1 cellular context compared by ENCODE assay signal in the genomic region with DNA sequence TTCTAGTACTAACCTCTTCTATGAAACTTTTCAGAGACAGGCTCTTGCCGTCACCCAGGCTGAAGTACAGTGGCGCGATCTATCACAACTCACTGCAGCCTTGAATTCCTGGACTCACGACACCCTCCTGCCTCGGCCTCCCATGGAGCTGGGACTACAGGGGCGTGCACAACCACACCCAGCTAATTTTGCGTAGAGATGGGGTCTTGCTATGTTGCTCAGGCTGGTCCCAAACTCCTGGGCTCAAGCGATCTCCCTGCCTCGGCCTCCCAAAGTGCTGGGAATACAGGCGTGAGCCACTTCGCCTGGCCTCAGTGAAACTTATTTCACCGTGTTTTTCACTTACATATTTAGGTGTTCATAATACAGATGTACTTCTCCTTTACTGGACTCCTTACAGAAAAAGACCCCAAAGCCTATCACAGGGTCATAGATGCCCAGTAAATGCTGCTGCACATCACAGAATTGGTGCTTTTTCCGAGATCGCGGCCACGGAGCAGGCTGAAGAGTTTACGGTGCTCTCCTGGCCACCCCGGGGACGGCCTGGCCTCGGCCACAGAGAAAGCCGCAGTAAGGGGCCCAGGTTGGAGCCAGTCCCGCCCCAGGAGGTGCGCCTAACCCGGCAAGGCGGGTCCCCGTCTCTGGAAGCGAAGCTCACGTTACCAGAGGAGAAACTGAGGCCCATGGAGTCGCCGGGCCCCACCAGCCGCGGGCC.
TF ChIP-seq lines count a peak whose summit lies in the region.

No MANE protein-coding gene starts in this region.

TF ChIP-seq in HepG2, 621 proteins besides CTCF, POLR2A, EP300 and RAD21 (continued from another document and continues in another):
- TF ChIP-seq, protein P1, sequence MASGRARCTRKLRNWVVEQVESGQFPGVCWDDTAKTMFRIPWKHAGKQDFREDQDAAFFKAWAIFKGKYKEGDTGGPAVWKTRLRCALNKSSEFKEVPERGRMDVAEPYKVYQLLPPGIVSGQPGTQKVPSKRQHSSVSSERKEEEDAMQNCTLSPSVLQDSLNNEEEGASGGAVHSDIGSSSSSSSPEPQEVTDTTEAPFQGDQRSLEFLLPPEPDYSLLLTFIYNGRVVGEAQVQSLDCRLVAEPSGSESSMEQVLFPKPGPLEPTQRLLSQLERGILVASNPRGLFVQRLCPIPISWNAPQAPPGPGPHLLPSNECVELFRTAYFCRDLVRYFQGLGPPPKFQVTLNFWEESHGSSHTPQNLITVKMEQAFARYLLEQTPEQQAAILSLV (CRISPR knock-in tag; IDR thresholded peaks at IDR 0.05; ENCODE audit: borderline replicate concordance) = no peak
- TF ChIP-seq MEF2D (CRISPR knock-in tag; IDR thresholded peaks at IDR 0.05) (0 out of 2 replicates have a peak, but pooled peaks have one; percentile 11), GPN1 (CRISPR knock-in tag; IDR thresholded peaks at IDR 0.05; ENCODE audit: borderline replicate concordance) (no peak), RBFOX2 (IDR thresholded peaks at IDR 0.05; ENCODE audit: low read depth, low read length) (no peak), ZNF180 (CRISPR knock-in tag; IDR thresholded peaks at IDR 0.05; ENCODE audit: borderline replicate concordance, low read depth) (no peak), IRX3 (CRISPR knock-in tag; IDR thresholded peaks at IDR 0.05; ENCODE audit: borderline replicate concordance, low read depth) (no peak), ZNF567 (CRISPR knock-in tag; IDR thresholded peaks at IDR 0.05; ENCODE audit: borderline replicate concordance) (no peak; the same call in 1 of the 2 replicates), ZC3H13 (CRISPR knock-in tag; IDR thresholded peaks at IDR 0.05) (no peak), ZNF598 (CRISPR knock-in tag; IDR thresholded peaks at IDR 0.05; ENCODE audit: borderline replicate concordance) (peak; percentile 29; the same call in 1 of the 2 replicates), ZNF737 (CRISPR knock-in tag; IDR thresholded peaks at IDR 0.05; ENCODE audit: borderline replicate concordance) (no peak), NRL (CRISPR knock-in tag; IDR thresholded peaks at IDR 0.05; ENCODE audit: borderline replicate concordance) (0 out of 2 replicates have a peak, but pooled peaks have one; percentile 14), NR2F2 (IDR thresholded peaks at IDR 0.05; ENCODE audit: borderline replicate concordance, low read depth) (no peak), NFATC3 (CRISPR knock-in tag; IDR thresholded peaks at IDR 0.05) (peak; percentile 74; the same call in 1 of the 2 replicates), ZNF296 (CRISPR knock-in tag; conservative IDR thresholded peaks at IDR 0.05) (0 out of 2 replicates have a peak, but pooled peaks have one; percentile 20), SMAD1 (CRISPR knock-in tag; IDR thresholded peaks at IDR 0.05; ENCODE audit: borderline replicate concordance, low read depth) (peak; percentile 44; the same call in 1 of the 2 replicates), ZNF224 (CRISPR knock-in tag; IDR thresholded peaks at IDR 0.05) (0 out of 2 replicates have a peak, but pooled peaks have one; percentile 51), KDM3A (CRISPR knock-in tag; IDR thresholded peaks at IDR 0.05; ENCODE audit: low read depth) (0 out of 2 replicates have a peak, but pooled peaks have one; percentile 8), PLRG1 (conservative IDR thresholded peaks at IDR 0.05) (no peak), EHMT2 (IDR thresholded peaks at IDR 0.05; ENCODE audit: borderline replicate concordance, low read depth, low read length) (no peak), ZSCAN30 (CRISPR knock-in tag; IDR thresholded peaks at IDR 0.05) (no peak), ZNF232 (CRISPR knock-in tag; IDR thresholded peaks at IDR 0.05; ENCODE audit: borderline replicate concordance) (no peak), TOPORS (CRISPR knock-in tag; IDR thresholded peaks at IDR 0.05) (no peak), ZNF782 (CRISPR knock-in tag; IDR thresholded peaks at IDR 0.05; ENCODE audit: borderline replicate concordance) (no peak), ZNF724P (CRISPR knock-in tag; IDR thresholded peaks at IDR 0.05; ENCODE audit: borderline replicate concordance) (no peak), ZNF34 (CRISPR knock-in tag; IDR thresholded peaks at IDR 0.05; ENCODE audit: borderline replicate concordance) (no peak), ZNF124 (CRISPR knock-in tag; IDR thresholded peaks at IDR 0.05) (no peak)
- TF ChIP-seq, protein P2, sequence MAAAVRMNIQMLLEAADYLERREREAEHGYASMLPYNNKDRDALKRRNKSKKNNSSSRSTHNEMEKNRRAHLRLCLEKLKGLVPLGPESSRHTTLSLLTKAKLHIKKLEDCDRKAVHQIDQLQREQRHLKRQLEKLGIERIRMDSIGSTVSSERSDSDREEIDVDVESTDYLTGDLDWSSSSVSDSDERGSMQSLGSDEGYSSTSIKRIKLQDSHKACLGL (CRISPR knock-in tag; IDR thresholded peaks at IDR 0.05) = peak; percentile 24; the same call in 1 of the 2 replicates
- TF ChIP-seq, protein P3, sequence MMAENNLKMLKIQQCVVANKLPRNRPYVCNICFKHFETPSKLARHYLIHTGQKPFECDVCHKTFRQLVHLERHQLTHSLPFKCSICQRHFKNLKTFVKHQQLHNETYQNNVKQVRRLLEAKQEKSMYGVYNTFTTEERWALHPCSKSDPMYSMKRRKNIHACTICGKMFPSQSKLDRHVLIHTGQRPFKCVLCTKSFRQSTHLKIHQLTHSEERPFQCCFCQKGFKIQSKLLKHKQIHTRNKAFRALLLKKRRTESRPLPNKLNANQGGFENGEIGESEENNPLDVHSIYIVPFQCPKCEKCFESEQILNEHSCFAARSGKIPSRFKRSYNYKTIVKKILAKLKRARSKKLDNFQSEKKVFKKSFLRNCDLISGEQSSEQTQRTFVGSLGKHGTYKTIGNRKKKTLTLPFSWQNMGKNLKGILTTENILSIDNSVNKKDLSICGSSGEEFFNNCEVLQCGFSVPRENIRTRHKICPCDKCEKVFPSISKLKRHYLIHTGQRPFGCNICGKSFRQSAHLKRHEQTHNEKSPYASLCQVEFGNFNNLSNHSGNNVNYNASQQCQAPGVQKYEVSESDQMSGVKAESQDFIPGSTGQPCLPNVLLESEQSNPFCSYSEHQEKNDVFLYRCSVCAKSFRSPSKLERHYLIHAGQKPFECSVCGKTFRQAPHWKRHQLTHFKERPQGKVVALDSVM (CRISPR knock-in tag; IDR thresholded peaks at IDR 0.05) = peak; percentile 66
- TF ChIP-seq, protein P4, sequence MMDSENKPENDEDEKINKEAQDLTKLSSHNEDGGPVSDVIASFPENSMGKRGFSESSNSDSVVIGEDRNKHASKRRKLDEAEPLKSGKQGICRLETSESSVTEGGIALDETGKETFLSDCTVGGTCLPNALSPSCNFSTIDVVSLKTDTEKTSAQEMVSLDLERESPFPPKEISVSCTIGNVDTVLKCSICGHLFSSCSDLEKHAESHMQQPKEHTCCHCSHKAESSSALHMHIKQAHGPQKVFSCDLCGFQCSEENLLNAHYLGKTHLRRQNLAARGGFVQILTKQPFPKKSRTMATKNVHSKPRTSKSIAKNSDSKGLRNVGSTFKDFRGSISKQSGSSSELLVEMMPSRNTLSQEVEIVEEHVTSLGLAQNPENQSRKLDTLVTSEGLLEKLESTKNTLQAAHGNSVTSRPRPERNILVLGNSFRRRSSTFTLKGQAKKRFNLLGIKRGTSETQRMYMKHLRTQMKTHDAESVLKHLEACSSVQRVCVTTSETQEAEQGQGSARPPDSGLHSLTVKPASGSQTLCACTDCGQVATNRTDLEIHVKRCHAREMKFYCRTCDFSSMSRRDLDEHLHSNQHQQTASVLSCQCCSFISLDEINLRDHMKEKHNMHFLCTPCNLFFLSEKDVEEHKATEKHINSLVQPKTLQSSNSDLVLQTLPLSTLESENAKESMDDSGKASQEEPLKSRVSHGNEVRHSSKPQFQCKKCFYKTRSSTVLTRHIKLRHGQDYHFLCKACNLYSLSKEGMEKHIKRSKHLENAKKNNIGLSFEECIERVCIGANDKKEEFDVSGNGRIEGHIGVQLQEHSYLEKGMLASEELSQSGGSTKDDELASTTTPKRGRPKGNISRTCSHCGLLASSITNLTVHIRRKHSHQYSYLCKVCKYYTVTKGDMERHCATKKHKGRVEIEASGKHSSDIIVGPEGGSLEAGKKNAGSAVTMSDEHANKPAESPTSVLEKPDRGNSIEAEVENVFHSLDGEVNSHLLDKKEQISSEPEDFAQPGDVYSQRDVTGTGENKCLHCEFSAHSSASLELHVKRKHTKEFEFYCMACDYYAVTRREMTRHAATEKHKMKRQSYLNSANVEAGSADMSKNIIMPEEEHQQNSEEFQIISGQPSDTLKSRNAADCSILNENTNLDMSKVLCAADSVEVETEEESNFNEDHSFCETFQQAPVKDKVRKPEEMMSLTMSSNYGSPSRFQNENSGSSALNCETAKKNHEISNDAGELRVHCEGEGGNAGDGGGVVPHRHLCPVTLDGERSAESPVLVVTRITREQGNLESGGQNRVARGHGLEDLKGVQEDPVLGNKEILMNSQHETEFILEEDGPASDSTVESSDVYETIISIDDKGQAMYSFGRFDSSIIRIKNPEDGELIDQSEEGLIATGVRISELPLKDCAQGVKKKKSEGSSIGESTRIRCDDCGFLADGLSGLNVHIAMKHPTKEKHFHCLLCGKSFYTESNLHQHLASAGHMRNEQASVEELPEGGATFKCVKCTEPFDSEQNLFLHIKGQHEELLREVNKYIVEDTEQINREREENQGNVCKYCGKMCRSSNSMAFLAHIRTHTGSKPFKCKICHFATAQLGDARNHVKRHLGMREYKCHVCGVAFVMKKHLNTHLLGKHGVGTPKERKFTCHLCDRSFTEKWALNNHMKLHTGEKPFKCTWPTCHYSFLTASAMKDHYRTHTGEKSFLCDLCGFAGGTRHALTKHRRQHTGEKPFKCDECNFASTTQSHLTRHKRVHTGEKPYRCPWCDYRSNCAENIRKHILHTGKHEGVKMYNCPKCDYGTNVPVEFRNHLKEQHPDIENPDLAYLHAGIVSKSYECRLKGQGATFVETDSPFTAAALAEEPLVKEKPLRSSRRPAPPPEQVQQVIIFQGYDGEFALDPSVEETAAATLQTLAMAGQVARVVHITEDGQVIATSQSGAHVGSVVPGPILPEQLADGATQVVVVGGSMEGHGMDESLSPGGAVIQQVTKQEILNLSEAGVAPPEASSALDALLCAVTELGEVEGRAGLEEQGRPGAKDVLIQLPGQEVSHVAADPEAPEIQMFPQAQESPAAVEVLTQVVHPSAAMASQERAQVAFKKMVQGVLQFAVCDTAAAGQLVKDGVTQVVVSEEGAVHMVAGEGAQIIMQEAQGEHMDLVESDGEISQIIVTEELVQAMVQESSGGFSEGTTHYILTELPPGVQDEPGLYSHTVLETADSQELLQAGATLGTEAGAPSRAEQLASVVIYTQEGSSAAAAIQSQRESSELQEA (CRISPR knock-in tag; IDR thresholded peaks at IDR 0.05; ENCODE audit: not compliant biosample characterization) = peak; percentile 22
- TF ChIP-seq, protein P5, sequence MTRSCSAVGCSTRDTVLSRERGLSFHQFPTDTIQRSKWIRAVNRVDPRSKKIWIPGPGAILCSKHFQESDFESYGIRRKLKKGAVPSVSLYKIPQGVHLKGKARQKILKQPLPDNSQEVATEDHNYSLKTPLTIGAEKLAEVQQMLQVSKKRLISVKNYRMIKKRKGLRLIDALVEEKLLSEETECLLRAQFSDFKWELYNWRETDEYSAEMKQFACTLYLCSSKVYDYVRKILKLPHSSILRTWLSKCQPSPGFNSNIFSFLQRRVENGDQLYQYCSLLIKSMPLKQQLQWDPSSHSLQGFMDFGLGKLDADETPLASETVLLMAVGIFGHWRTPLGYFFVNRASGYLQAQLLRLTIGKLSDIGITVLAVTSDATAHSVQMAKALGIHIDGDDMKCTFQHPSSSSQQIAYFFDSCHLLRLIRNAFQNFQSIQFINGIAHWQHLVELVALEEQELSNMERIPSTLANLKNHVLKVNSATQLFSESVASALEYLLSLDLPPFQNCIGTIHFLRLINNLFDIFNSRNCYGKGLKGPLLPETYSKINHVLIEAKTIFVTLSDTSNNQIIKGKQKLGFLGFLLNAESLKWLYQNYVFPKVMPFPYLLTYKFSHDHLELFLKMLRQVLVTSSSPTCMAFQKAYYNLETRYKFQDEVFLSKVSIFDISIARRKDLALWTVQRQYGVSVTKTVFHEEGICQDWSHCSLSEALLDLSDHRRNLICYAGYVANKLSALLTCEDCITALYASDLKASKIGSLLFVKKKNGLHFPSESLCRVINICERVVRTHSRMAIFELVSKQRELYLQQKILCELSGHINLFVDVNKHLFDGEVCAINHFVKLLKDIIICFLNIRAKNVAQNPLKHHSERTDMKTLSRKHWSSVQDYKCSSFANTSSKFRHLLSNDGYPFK (CRISPR knock-in tag; IDR thresholded peaks at IDR 0.05; ENCODE audit: borderline replicate concordance) = 0 out of 2 replicates have a peak, but pooled peaks have one; percentile 8
- TF ChIP-seq, protein P6, sequence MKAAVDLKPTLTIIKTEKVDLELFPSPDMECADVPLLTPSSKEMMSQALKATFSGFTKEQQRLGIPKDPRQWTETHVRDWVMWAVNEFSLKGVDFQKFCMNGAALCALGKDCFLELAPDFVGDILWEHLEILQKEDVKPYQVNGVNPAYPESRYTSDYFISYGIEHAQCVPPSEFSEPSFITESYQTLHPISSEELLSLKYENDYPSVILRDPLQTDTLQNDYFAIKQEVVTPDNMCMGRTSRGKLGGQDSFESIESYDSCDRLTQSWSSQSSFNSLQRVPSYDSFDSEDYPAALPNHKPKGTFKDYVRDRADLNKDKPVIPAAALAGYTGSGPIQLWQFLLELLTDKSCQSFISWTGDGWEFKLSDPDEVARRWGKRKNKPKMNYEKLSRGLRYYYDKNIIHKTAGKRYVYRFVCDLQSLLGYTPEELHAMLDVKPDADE (CRISPR knock-in tag; IDR thresholded peaks at IDR 0.05) = 0 out of 2 replicates have a peak, but pooled peaks have one; percentile 1
- TF ChIP-seq, protein P7, sequence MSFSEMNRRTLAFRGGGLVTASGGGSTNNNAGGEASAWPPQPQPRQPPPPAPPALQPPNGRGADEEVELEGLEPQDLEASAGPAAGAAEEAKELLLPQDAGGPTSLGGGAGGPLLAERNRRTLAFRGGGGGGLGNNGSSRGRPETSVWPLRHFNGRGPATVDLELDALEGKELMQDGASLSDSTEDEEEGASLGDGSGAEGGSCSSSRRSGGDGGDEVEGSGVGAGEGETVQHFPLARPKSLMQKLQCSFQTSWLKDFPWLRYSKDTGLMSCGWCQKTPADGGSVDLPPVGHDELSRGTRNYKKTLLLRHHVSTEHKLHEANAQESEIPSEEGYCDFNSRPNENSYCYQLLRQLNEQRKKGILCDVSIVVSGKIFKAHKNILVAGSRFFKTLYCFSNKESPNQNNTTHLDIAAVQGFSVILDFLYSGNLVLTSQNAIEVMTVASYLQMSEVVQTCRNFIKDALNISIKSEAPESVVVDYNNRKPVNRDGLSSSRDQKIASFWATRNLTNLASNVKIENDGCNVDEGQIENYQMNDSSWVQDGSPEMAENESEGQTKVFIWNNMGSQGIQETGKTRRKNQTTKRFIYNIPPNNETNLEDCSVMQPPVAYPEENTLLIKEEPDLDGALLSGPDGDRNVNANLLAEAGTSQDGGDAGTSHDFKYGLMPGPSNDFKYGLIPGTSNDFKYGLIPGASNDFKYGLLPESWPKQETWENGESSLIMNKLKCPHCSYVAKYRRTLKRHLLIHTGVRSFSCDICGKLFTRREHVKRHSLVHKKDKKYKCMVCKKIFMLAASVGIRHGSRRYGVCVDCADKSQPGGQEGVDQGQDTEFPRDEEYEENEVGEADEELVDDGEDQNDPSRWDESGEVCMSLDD (CRISPR knock-in tag; IDR thresholded peaks at IDR 0.05; ENCODE audit: borderline replicate concordance) = no peak
